ENCODE assay signal across 8 cellular contexts in the genomic region with DNA sequence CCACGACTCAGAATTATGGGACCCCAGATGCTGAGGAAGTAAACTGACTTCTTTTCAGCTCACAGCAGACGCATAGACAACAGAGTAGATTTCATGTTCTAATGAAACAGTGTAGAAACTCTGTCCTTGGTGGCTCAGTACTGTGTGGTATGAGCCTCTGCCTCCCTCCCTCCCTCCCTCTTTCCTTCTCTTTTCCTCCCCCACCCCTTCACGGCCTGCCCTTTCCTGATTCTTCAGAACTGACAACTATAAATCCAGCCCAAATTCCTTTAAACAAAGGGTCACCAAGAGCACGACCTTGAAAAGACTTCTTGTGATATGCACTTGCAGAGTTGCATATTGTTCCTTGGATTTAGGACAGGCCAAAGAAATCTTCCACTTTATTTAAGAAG.
A peak's percentile ranks its signal among the peaks of the same experiment; 100 is the strongest.
DNase-seq lines count a peak whose midpoint lies in the region; ATAC-seq and TF ChIP-seq lines count a peak whose summit lies in the region.

No MANE protein-coding gene starts in this region.

- peak overlapping the region; percentile 44 for H3K9ac ChIP-seq in mesendoderm (ENCODE audit: low read length)

- ATAC-seq in activated CD4-positive, alpha-beta T cell treated with anti-CD3 and anti-CD28 coated beads for 36 hours = no peak
- no peak for ATAC-seq in GM21515 (IDR thresholded peaks at IDR 0.05; ENCODE audit: unreplicated experiment)

- H3K79me2 ChIP-seq in mesendoderm (ENCODE audit: control insufficient read depth, insufficient read depth, low read length) = no peaks in the 10 kb centered on the region

- H2AK5ac ChIP-seq in mesendoderm (ENCODE audit: low read length) = no peak overlapping the region

- peaks cover 37% of the 10 kb centered on the region for H3K36me3 Mint-ChIP-seq in activated CD4-positive, alpha-beta T cell treated with anti-CD3 and anti-CD28 coated beads for 36 hours (ENCODE audit: low read depth)

- no peak overlapping the region for H3K23ac ChIP-seq in mesendoderm (ENCODE audit: low read length)

- peaks cover 16% of the 10 kb centered on the region for H3K4me1 ChIP-seq in mesendoderm (ENCODE audit: control insufficient read depth, low read depth, low read length)
- H3K4me1 ChIP-seq in tibial artery = peaks cover 0 to 76% (median 50%) of the 10 kb centered on the region in 4 donors

- in situ Hi-C loops in brain microvascular endothelial cell (cut with HindIII; ENCODE audit: low pct_ligation_motif_present, low sequenced_read_pairs) = no loop called here

- H4K8ac ChIP-seq in mesendoderm (ENCODE audit: low read depth, low read length) = no peak overlapping the region

- no peaks in the 10 kb centered on the region for H3K36me3 ChIP-seq in brain microvascular endothelial cell (replicated peaks)
- no peaks in the 10 kb centered on the region for H3K36me3 ChIP-seq in mesendoderm (ENCODE audit: control insufficient read depth, insufficient read depth, low read length)
- no peaks in the 10 kb centered on the region for H3K36me3 ChIP-seq in tibial artery

- H3K27ac ChIP-seq in brain microvascular endothelial cell = peak overlapping the region; percentile 62
- H3K27ac ChIP-seq in mesendoderm (ENCODE audit: low read depth, low read length) = peak overlapping the region; percentile 81
- H3K27ac ChIP-seq in tibial artery = peak overlapping the region; percentile 67 to 77

- H3K27me3 ChIP-seq in brain microvascular endothelial cell (replicated peaks) = no peaks in the 10 kb centered on the region
- H3K27me3 ChIP-seq in mesendoderm (ENCODE audit: insufficient read depth, low read length, poor library complexity) = no peaks in the 10 kb centered on the region
- no peaks in the 10 kb centered on the region for H3K27me3 ChIP-seq in tibial artery

- no peak overlapping the region for H2BK120ac ChIP-seq in mesendoderm (ENCODE audit: low read depth, low read length)

- H3K4ac ChIP-seq in mesendoderm (ENCODE audit: low read depth, low read length) = peak overlapping the region; percentile 20

- no peaks in the 10 kb centered on the region for H3K9me3 ChIP-seq in tibial artery

- no CpG with 5 or more reads among the region's 4 CpGs for WGBS in mesendoderm (ENCODE audit: extremely low coverage, insufficient coverage, low lambda C conversion rate)

- H4K5ac ChIP-seq in mesendoderm (ENCODE audit: low read length) = no peak overlapping the region

- peak overlapping the region; percentile 82 for H3K18ac ChIP-seq in mesendoderm (ENCODE audit: low read length)

- H3K4me1 Mint-ChIP-seq in activated CD4-positive, alpha-beta T cell treated with anti-CD3 and anti-CD28 coated beads for 36 hours = peaks cover 63% of the 10 kb centered on the region

- TF ChIP-seq CTCF in brain microvascular endothelial cell (IDR thresholded peaks at IDR 0.05; ENCODE audit: low read depth, low read length, missing control alignments) (no peak), tibial artery (IDR thresholded peaks at IDR 0.05) (no peak)

- peak overlapping the region; percentile 72 for H3K27ac Mint-ChIP-seq in activated CD4-positive, alpha-beta T cell treated with anti-CD3 and anti-CD28 coated beads for 36 hours

- no peaks in the 10 kb centered on the region for H3K79me1 ChIP-seq in mesendoderm (ENCODE audit: low read length)

- H3K4me3 Mint-ChIP-seq in activated CD4-positive, alpha-beta T cell treated with anti-CD3 and anti-CD28 coated beads for 36 hours = peak overlapping the region; percentile 46

- H3K27me3 Mint-ChIP-seq in activated CD4-positive, alpha-beta T cell treated with anti-CD3 and anti-CD28 coated beads for 36 hours = no peaks in the 10 kb centered on the region

- POLR2A ChIA-PET in activated CD4-positive, alpha-beta T cell treated with anti-CD3 and anti-CD28 coated beads for 36 hours (lab: Charles Lee) = no interaction called here

- H3K9me3 Mint-ChIP-seq in activated CD4-positive, alpha-beta T cell treated with anti-CD3 and anti-CD28 coated beads for 36 hours (ENCODE audit: low read depth) = no peaks in the 10 kb centered on the region

- H2BK5ac ChIP-seq in mesendoderm (ENCODE audit: low read length) = no peak overlapping the region

- no peak for DNase-seq in activated CD4-positive, alpha-beta T cell treated with anti-CD3 and anti-CD28 coated beads for 36 hours
- DNase-seq in activated CD4-positive, alpha-beta T cell treated with anti-CD3 and anti-CD28 coated beads for 4 hours = no peak
- DNase-seq in brain microvascular endothelial cell (no peak), mesendoderm (peak; percentile 47), tibial artery (no peak), NCI-H1092 (lab: John Stamatoyannopoulos, UW) (no peak), D341Med (ENCODE audit: low spot score) (no peak)

- CTCF ChIA-PET in activated CD4-positive, alpha-beta T cell treated with anti-CD3 and anti-CD28 coated beads for 36 hours (lab: Charles Lee) = interaction anchor here (0.8 to 1.6 kb wide), 6 partner anchors 9 to 219 kb away, joined by 3 to 10 read pairs (median 4); no protein-coding TSS in a partner anchor

- H3K4me3 ChIP-seq in brain microvascular endothelial cell (ENCODE audit: low read depth, low read length) (no peak overlapping the region), mesendoderm (ENCODE audit: low read length) (no peak overlapping the region), tibial artery (peak overlapping the region; percentile 34 to 44)

- intact Hi-C loops in activated CD4-positive, alpha-beta T cell treated with anti-CD3 and anti-CD28 coated beads for 36 hours (cut with DNase I, micrococcal nuclease) = loop anchor here in 1 of 2 experiments (2.0 to 5.0 kb wide), 3 partner anchors 23 to 161 kb away; no protein-coding TSS in a partner anchor
- intact Hi-C loops in tibial artery (cut with DNase I; ENCODE audit: low total_unique reads) = no loop called here

- H3K4me2 ChIP-seq in mesendoderm (ENCODE audit: low read length) = no peak overlapping the region

- peak overlapping the region; percentile 85 for H3K56ac ChIP-seq in mesendoderm (ENCODE audit: low read length)

- H2BK15ac ChIP-seq in mesendoderm (replicated peaks; ENCODE audit: low read depth) = peak overlapping the region; percentile 61

Comparison
In these comparisons a context has a peak if more than half of its experiments do, and no peak if none do; other contexts are left out.
1. H3K4me3 ChIP-seq: peak in tibial artery (2 of 2); none in brain microvascular endothelial cell (single experiment) and mesendoderm (single experiment).
2. Peak in every context shown above with its lines, with median percentiles within 50 percentile points of each other: H3K27ac ChIP-seq.